10 cellular contexts compared by ENCODE assay signal in genomic region chr1:85030536-85030935, GRCh38. TPM values are rescaled to one million over a fixed set of nuclear protein-coding genes. Genes with fewer than 3 reads are reported as not detected.
"Had no signal": no experiment of that assay in that cellular context is flagged by ENCODE, and none has a peak within 500 bp of the region (broad histone marks: within the 10 kb centered on the region; RNA-seq: fewer than 3 reads in every experiment).

No MANE protein-coding gene starts in this region.

- H3K9me3 Mint-ChIP-seq: IgD-negative memory B cell had no signal

- FAIRE-seq: HepG2, HTR-8/SVneo, K562 had no signal

- DNase-seq: IMR-90, KBM-7, KG1 had no signal

- H3K36me3 Mint-ChIP-seq: IgD-negative memory B cell had no signal

- ATAC-seq: HepG2, K562 had no signal

- H3K27ac Mint-ChIP-seq: IgD-negative memory B cell had no signal

- H3K4me3 Mint-ChIP-seq: IgD-negative memory B cell had no signal

- H3K4me3 ChIP-seq: K562 had no signal

- H3K27ac ChIP-seq: HL-60, KMS-11 had no signal

- H3K27me3 Mint-ChIP-seq: IgD-negative memory B cell had no signal

RNA-seq across cellular contexts. Expression of gene MCOLN3, which starts 17.8 kb away (rescaled TPM):
- total RNA-seq: HT-29, IMR-90, K562 had no signal

RNA-seq across cellular contexts. Expression of gene MCOLN2, which starts 33.6 kb away (rescaled TPM):
- total RNA-seq: HepG2, HT-29 had no signal
- polyA plus RNA-seq: HepG2, K562 had no signal
